33 cellular contexts compared by ENCODE assay signal in the genomic region with DNA sequence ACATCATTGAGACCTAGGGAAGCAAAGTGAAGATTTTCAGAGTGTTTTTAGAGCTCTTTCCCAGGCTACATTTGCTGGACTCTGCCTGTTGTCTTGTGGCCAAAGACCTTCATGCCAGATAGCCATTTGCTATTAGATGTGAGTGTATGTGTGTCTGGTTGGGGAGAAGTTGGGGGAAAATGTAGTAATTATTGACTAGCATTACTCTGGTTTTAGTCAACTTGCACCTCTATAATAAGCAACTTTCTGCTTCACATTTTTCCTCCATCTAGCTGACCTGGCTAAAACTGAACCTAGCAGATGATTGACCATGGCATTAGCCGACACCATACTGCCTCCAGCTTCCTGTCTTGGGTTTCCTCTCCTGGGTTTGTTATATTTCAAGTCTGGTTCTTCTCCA.
"Had no signal": no experiment of that assay in that cellular context is flagged by ENCODE, and none has a peak within 500 bp of the region (broad histone marks: within the 10 kb centered on the region; RNA-seq: fewer than 3 reads in every experiment).

No MANE protein-coding gene starts in this region.

- H3K27ac ChIP-seq: cardiac muscle cell, PC-9, VCaP had no signal

- H3K27me3 ChIP-seq: cardiac muscle cell had no signal

- H3K36me3 ChIP-seq: cardiac muscle cell had no signal

- H3K4me3 ChIP-seq: cardiac muscle cell, K562, PC-9 had no signal

- ATAC-seq: activated CD8-positive, alpha-beta T cell treated with anti-CD3 and anti-CD28 coated beads for 36 hours; activated T-cell treated with anti-CD3 and anti-CD28 coated beads, Interleukin-2, amount 50 U/mL, for 72 hours; activated T-helper 17 cell treated with anti-CD3 and anti-CD28 coated beads, Interleukin-2, amount 50 U/mL, for 72 hours; K562 had no signal

- FAIRE-seq: K562 had no signal

- DNase-seq: activated B cell treated with CpG ODN at 0.5 μM for 24 hours; activated CD4-positive, alpha-beta T cell treated with anti-CD3 and anti-CD28 coated beads for 4 hours; activated CD4-positive, CD25-positive, alpha-beta regulatory T cell treated with anti-CD3 and anti-CD28 coated beads, Interleukin-2, amount 50 U/mL, for 72 hours; activated CD8-positive, alpha-beta T cell treated with anti-CD3 and anti-CD28 coated beads for 36 hours; activated effector memory CD4-positive, alpha-beta T cell treated with anti-CD3 and anti-CD28 coated beads, Interleukin-2, amount 50 U/mL, for 16 hours; activated naive CD4-positive, alpha-beta T cell; activated naive CD4-positive, alpha-beta T cell treated with anti-CD3 and anti-CD28 coated beads, Interleukin-2, amount 50 U/mL, for 16 hours; activated naive CD8-positive, alpha-beta T cell treated with anti-CD3 and anti-CD28 coated beads for 36 hours; activated T-cell treated with anti-CD3 and anti-CD28 coated beads, Interleukin-2, amount 50 U/mL, for 1 hour; activated T-cell treated with anti-CD3 and anti-CD28 coated beads, Interleukin-2, amount 50 U/mL, for 72 hours; amniotic stem cell; aorta; NCI-H1092 treated with DMSO at 0.1 percent for 48 hours; NCI-H1417; NCI-H146; NCI-H187; NCI-H2029 treated with DMSO at 0.1 percent for 48 hours; NCI-H2171 treated with DMSO at 0.1 percent for 48 hours; NCI-H2227 treated with DMSO at 0.1 percent for 48 hours; NCI-H446; NCI-H510A treated with DMSO at 0.1 percent for 48 hours; NCI-H526 treated with DMSO at 0.1 percent for 48 hours; NCI-H774; PC-9; Right ventricle myocardium superior; SW 1271; T-helper 1 cell; T-helper 2 cell; T-helper 9 cell had no signal
